ENCODE assay signal across 1 cellular context in the genomic region with DNA sequence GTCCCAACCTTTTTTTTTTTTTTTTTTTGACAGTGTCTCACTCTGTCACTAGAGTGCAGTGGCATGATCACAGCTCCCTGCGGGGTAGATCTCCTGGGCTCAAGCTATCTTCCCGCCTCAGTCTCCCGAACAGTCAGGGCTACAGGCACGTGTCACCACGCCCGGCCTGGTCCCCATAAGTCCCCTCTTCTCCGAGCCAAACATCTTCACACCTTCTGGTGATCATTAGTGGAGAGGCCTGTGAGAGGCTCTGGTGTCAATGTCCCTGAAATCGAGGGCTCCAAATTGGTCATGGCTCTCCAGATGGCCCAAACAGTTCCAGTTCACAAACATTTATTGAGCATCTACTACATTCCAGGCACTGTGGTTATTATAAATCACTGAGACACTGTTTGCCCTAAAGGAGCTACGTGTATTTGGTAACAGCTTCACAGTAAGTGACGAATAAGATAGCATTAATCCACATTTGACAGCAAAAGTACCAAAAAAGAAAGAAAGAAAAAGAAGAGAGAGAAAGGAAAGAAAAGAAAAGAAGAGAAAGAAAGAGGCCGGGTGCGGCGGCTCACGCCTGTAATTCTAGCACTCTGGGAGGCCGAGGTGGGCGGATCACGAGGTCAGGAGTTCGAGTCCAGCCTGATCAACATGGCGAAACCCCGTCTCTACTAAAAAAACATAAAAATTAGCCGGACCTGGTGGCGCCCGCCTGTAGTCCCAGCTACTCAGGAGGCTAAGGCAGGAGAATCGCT.
TF ChIP-seq lines count a peak whose summit lies in the region.

No MANE protein-coding gene starts in this region.

TF ChIP-seq in K562, 482 proteins besides CTCF, POLR2A, EP300 and RAD21 (continued from another document):
- TF ChIP-seq MYBL2 (IDR thresholded peaks at IDR 0.05; ENCODE audit: low read depth): no peak
- TF ChIP-seq MYBL2 (CRISPR knock-in tag; IDR thresholded peaks at IDR 0.05; ENCODE audit: borderline replicate concordance): no peak
- peak; percentile 82 for TF ChIP-seq CEBPB (tag; IDR thresholded peaks at IDR 0.05)
- TF ChIP-seq, protein P1, sequence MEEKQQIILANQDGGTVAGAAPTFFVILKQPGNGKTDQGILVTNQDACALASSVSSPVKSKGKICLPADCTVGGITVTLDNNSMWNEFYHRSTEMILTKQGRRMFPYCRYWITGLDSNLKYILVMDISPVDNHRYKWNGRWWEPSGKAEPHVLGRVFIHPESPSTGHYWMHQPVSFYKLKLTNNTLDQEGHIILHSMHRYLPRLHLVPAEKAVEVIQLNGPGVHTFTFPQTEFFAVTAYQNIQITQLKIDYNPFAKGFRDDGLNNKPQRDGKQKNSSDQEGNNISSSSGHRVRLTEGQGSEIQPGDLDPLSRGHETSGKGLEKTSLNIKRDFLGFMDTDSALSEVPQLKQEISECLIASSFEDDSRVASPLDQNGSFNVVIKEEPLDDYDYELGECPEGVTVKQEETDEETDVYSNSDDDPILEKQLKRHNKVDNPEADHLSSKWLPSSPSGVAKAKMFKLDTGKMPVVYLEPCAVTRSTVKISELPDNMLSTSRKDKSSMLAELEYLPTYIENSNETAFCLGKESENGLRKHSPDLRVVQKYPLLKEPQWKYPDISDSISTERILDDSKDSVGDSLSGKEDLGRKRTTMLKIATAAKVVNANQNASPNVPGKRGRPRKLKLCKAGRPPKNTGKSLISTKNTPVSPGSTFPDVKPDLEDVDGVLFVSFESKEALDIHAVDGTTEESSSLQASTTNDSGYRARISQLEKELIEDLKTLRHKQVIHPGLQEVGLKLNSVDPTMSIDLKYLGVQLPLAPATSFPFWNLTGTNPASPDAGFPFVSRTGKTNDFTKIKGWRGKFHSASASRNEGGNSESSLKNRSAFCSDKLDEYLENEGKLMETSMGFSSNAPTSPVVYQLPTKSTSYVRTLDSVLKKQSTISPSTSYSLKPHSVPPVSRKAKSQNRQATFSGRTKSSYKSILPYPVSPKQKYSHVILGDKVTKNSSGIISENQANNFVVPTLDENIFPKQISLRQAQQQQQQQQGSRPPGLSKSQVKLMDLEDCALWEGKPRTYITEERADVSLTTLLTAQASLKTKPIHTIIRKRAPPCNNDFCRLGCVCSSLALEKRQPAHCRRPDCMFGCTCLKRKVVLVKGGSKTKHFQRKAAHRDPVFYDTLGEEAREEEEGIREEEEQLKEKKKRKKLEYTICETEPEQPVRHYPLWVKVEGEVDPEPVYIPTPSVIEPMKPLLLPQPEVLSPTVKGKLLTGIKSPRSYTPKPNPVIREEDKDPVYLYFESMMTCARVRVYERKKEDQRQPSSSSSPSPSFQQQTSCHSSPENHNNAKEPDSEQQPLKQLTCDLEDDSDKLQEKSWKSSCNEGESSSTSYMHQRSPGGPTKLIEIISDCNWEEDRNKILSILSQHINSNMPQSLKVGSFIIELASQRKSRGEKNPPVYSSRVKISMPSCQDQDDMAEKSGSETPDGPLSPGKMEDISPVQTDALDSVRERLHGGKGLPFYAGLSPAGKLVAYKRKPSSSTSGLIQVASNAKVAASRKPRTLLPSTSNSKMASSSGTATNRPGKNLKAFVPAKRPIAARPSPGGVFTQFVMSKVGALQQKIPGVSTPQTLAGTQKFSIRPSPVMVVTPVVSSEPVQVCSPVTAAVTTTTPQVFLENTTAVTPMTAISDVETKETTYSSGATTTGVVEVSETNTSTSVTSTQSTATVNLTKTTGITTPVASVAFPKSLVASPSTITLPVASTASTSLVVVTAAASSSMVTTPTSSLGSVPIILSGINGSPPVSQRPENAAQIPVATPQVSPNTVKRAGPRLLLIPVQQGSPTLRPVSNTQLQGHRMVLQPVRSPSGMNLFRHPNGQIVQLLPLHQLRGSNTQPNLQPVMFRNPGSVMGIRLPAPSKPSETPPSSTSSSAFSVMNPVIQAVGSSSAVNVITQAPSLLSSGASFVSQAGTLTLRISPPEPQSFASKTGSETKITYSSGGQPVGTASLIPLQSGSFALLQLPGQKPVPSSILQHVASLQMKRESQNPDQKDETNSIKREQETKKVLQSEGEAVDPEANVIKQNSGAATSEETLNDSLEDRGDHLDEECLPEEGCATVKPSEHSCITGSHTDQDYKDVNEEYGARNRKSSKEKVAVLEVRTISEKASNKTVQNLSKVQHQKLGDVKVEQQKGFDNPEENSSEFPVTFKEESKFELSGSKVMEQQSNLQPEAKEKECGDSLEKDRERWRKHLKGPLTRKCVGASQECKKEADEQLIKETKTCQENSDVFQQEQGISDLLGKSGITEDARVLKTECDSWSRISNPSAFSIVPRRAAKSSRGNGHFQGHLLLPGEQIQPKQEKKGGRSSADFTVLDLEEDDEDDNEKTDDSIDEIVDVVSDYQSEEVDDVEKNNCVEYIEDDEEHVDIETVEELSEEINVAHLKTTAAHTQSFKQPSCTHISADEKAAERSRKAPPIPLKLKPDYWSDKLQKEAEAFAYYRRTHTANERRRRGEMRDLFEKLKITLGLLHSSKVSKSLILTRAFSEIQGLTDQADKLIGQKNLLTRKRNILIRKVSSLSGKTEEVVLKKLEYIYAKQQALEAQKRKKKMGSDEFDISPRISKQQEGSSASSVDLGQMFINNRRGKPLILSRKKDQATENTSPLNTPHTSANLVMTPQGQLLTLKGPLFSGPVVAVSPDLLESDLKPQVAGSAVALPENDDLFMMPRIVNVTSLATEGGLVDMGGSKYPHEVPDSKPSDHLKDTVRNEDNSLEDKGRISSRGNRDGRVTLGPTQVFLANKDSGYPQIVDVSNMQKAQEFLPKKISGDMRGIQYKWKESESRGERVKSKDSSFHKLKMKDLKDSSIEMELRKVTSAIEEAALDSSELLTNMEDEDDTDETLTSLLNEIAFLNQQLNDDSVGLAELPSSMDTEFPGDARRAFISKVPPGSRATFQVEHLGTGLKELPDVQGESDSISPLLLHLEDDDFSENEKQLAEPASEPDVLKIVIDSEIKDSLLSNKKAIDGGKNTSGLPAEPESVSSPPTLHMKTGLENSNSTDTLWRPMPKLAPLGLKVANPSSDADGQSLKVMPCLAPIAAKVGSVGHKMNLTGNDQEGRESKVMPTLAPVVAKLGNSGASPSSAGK (IDR thresholded peaks at IDR 0.05): peak; percentile 49
- TF ChIP-seq ZNF384 (IDR thresholded peaks at IDR 0.05; ENCODE audit: low read depth, low read length): peak; percentile 81
- TF ChIP-seq, protein P2, sequence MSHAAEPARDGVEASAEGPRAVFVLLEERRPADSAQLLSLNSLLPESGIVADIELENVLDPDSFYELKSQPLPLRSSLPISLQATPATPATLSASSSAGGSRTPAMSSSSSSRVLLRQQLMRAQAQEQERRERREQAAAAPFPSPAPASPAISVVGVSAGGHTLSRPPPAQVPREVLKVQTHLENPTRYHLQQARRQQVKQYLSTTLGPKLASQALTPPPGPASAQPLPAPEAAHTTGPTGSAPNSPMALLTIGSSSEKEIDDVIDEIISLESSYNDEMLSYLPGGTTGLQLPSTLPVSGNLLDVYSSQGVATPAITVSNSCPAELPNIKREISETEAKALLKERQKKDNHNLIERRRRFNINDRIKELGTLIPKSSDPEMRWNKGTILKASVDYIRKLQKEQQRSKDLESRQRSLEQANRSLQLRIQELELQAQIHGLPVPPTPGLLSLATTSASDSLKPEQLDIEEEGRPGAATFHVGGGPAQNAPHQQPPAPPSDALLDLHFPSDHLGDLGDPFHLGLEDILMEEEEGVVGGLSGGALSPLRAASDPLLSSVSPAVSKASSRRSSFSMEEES (CRISPR knock-in tag; IDR thresholded peaks at IDR 0.05): peak; percentile 54
- TF ChIP-seq EHMT2 (IDR thresholded peaks at IDR 0.05): peak; percentile 45; the same call in 1 of the 2 replicates
- 0 out of 2 replicates have a peak, but pooled peaks have one; percentile 48 for TF ChIP-seq CBX1 (IDR thresholded peaks at IDR 0.05; ENCODE audit: low read depth)
- peak; percentile 55 for TF ChIP-seq RBM25 (IDR thresholded peaks at IDR 0.05; ENCODE audit: low read depth, low read length, severe bottlenecking)
- TF ChIP-seq, protein P3, sequence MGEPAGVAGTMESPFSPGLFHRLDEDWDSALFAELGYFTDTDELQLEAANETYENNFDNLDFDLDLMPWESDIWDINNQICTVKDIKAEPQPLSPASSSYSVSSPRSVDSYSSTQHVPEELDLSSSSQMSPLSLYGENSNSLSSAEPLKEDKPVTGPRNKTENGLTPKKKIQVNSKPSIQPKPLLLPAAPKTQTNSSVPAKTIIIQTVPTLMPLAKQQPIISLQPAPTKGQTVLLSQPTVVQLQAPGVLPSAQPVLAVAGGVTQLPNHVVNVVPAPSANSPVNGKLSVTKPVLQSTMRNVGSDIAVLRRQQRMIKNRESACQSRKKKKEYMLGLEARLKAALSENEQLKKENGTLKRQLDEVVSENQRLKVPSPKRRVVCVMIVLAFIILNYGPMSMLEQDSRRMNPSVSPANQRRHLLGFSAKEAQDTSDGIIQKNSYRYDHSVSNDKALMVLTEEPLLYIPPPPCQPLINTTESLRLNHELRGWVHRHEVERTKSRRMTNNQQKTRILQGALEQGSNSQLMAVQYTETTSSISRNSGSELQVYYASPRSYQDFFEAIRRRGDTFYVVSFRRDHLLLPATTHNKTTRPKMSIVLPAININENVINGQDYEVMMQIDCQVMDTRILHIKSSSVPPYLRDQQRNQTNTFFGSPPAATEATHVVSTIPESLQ (CRISPR knock-in tag; IDR thresholded peaks at IDR 0.05): peak; percentile 67; the same call in 1 of the 2 replicates
- no peak for TF ChIP-seq SNRNP70 (optimal IDR thresholded peaks at IDR 0.05; ENCODE audit: low read depth, low read length)
- TF ChIP-seq, protein P4, sequence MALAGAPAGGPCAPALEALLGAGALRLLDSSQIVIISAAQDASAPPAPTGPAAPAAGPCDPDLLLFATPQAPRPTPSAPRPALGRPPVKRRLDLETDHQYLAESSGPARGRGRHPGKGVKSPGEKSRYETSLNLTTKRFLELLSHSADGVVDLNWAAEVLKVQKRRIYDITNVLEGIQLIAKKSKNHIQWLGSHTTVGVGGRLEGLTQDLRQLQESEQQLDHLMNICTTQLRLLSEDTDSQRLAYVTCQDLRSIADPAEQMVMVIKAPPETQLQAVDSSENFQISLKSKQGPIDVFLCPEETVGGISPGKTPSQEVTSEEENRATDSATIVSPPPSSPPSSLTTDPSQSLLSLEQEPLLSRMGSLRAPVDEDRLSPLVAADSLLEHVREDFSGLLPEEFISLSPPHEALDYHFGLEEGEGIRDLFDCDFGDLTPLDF (CRISPR knock-in tag; IDR thresholded peaks at IDR 0.05): peak; percentile 31; the same call in 1 of the 2 replicates
- no peak for TF ChIP-seq NRF1 (conservative IDR thresholded peaks at IDR 0.05 in 1 of 2, IDR thresholded peaks at IDR 0.05 in 1 of 2)
- TF ChIP-seq SMARCA5 (IDR thresholded peaks at IDR 0.05): peak; percentile 97; the same call in 1 of the 2 replicates
